Comparison of ENCODE assay signal across 11 cellular contexts in the genomic region with DNA sequence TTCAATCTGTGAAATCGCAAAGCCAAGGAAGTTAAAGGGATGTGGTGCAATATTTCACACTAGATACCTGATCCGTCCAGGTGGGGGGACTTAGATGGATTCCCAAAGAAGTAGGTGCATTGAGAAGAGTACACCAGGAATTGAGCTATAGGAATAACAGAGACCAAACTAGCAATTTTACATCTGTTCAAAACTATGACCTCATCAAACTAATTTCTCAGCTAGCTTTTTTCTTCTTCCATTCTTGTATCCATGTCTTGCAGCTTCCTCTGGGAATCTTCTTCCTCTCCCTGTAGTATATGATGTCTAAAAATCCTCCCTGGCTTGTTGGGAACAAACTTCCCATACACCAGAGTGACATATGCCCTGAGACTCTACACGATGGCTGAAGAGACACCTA.
"Had no signal": no experiment of that assay in that cellular context is flagged by ENCODE, and none has a peak within 500 bp of the region (broad histone marks: within the 10 kb centered on the region; RNA-seq: fewer than 3 reads in every experiment).

No MANE protein-coding gene starts in this region.

- H3K4me1 Mint-ChIP-seq: natural killer cell had no signal

- H3K4me3 Mint-ChIP-seq: activated CD4-positive, alpha-beta T cell treated with anti-CD3 and anti-CD28 coated beads for 36 hours; activated naive CD8-positive, alpha-beta T cell treated with anti-CD3 and anti-CD28 coated beads, Interleukin-2, amount 50 U/mL, for 24 hours; natural killer cell had no signal

- ATAC-seq: activated CD4-positive, alpha-beta T cell treated with anti-CD3 and anti-CD28 coated beads for 36 hours; activated naive CD8-positive, alpha-beta T cell treated with anti-CD3 and anti-CD28 coated beads, Interleukin-2, amount 50 U/mL, for 24 hours; natural killer cell; psoas muscle had no signal

- H3K9me3 ChIP-seq: psoas muscle, SJCRH30 had no signal

- H3K36me3 ChIP-seq: SJCRH30, spleen had no signal

- H3K27me3 Mint-ChIP-seq: activated CD4-positive, alpha-beta T cell treated with anti-CD3 and anti-CD28 coated beads for 36 hours; activated naive CD8-positive, alpha-beta T cell treated with anti-CD3 and anti-CD28 coated beads, Interleukin-2, amount 50 U/mL, for 24 hours had no signal

- H3K27me3 ChIP-seq: dorsolateral prefrontal cortex, SJCRH30 had no signal

- H3K4me3 ChIP-seq: dorsolateral prefrontal cortex, psoas muscle, SJCRH30, spleen had no signal

- H3K9me3 Mint-ChIP-seq: activated naive CD8-positive, alpha-beta T cell treated with anti-CD3 and anti-CD28 coated beads, Interleukin-2, amount 50 U/mL, for 24 hours; natural killer cell had no signal

- H3K4me1 ChIP-seq: psoas muscle had no signal

- H3K27ac Mint-ChIP-seq: activated naive CD8-positive, alpha-beta T cell treated with anti-CD3 and anti-CD28 coated beads, Interleukin-2, amount 50 U/mL, for 24 hours; natural killer cell had no signal

- DNase-seq: activated CD4-positive, alpha-beta T cell treated with anti-CD3 and anti-CD28 coated beads for 36 hours; activated CD8-positive, alpha-beta memory T cell treated with anti-CD3 and anti-CD28 coated beads, Interleukin-2, amount 50 U/mL, for 48 hours; activated naive CD4-positive, alpha-beta T cell treated with Interleukin-2 at 50 U/mL for 16 hours; activated naive CD8-positive, alpha-beta T cell treated with anti-CD3 and anti-CD28 coated beads, Interleukin-2, amount 50 U/mL, for 24 hours; aorta; dorsolateral prefrontal cortex; kidney; natural killer cell; psoas muscle; SJCRH30; spleen had no signal

- H3K27ac ChIP-seq: psoas muscle, SJCRH30, spleen had no signal
